ENCODE assay signal across 8 cellular contexts in genomic region chr16:50245417-50246298, GRCh38.
DNase-seq lines count a peak whose midpoint lies in the region; ATAC-seq and FAIRE-seq lines count a peak whose summit lies in the region.

No MANE protein-coding gene starts in this region.

- H3K36me3 ChIP-seq in BLaER1 treated with 17β-estradiol and CSF1 and Interleukin-3, amounts not matched to agents 10 nM and 100 nM, result peaks cover 0 to 6% (median 0%) of the 10 kb centered on the region in 11 experiments; a peak in 1 of 22 replicates

- peak overlapping the region; percentile 37 to 86 (median 70); a peak in 21 of 22 replicates for H3K27ac ChIP-seq in BLaER1 treated with 17β-estradiol and CSF1 and Interleukin-3, amounts not matched to agents 10 nM and 100 nM

- H3K4me2 ChIP-seq in BLaER1 treated with 17β-estradiol and CSF1 and Interleukin-3, amounts not matched to agents 10 nM and 100 nM, result peak overlapping the region; percentile 91 to 99 (median 95)

- H4K20me1 ChIP-seq in BLaER1 treated with 17β-estradiol and CSF1 and Interleukin-3, amounts not matched to agents 10 nM and 100 nM, result peaks cover 0 to 15% (median 0%) of the 10 kb centered on the region in 11 experiments; a peak in 5 of 22 replicates

- DNase-seq in GM19239 (ENCODE audit: insufficient read length, low spot score), result peak; percentile 90
- DNase-seq in SW480 (ENCODE audit: low spot score), result peak; percentile 48
- DNase-seq in astrocyte of the hippocampus (ENCODE audit: low read depth, low spot score), result peak; percentile 65
- peak; percentile 82 for DNase-seq in iPS-NIHi11 (ENCODE audit: low spot score)
- peak; percentile 56 for DNase-seq in stimulated activated CD4-positive, alpha-beta T cell treated with anti-CD3 and anti-CD28 coated beads, Interleukin-12 subunit alpha, Interleukin-12 subunit beta, amount 100 ng/mL, for 4 hours

- peak overlapping the region; percentile 67 to 91 (median 84) for H3K4me3 ChIP-seq in BLaER1 treated with 17β-estradiol and CSF1 and Interleukin-3, amounts not matched to agents 10 nM and 100 nM

- no peaks in the 10 kb centered on the region; a peak in 3 of 22 replicates for H3K27me3 ChIP-seq in BLaER1 treated with 17β-estradiol and CSF1 and Interleukin-3, amounts not matched to agents 10 nM and 100 nM

- ATAC-seq in HG03442 (IDR thresholded peaks at IDR 0.05; ENCODE audit: unreplicated experiment), result peak; percentile 62
- ATAC-seq in HG03378 (IDR thresholded peaks at IDR 0.05; ENCODE audit: unreplicated experiment), result no peak

- peaks cover 15 to 66% (median 31%) of the 10 kb centered on the region in 10 experiments for H3K4me1 ChIP-seq in BLaER1 treated with 17β-estradiol and CSF1 and Interleukin-3, amounts not matched to agents 10 nM and 100 nM

- H3K9ac ChIP-seq in BLaER1 treated with 17β-estradiol and CSF1 and Interleukin-3, amounts not matched to agents 10 nM and 100 nM, result peak overlapping the region; percentile 70 to 86 (median 83)

- no peaks in the 10 kb centered on the region for H3K9me3 ChIP-seq in BLaER1 treated with 17β-estradiol and CSF1 and Interleukin-3, amounts not matched to agents 10 nM and 100 nM (replicated peaks in 1 of 11)

- no peak for FAIRE-seq in GM19239 (lab: Jason Lieb, UNC)
